In genomic region chr10:129531969-129532660, GRCh38 we compare ENCODE assay signal across 14 cellular contexts.
A peak's percentile ranks its signal among the peaks of the same experiment; 100 is the strongest.
DNase-seq lines count a peak whose midpoint lies in the region; ATAC-seq, FAIRE-seq and TF ChIP-seq lines count a peak whose summit lies in the region.
"Had no signal": no experiment of that assay in that cellular context is flagged by ENCODE, and none has a peak within 500 bp of the region (broad histone marks: within the 10 kb centered on the region; RNA-seq: fewer than 3 reads in every experiment).

No MANE protein-coding gene starts in this region.

- CTCF ChIA-PET in PC-9 (lab: Charles Lee), result no interaction called here

- peak overlapping the region; percentile 64 for H3K4me2 ChIP-seq in PC-9

- H3F3A ChIP-seq in PC-9 (ENCODE audit: insufficient read depth, low read depth), result peaks cover 12% of the 10 kb centered on the region; the same call in 1 of the 2 replicates

- DNase-seq in ELF-1 (ENCODE audit: low read depth, low spot score), result peak; percentile 37
- peak in 1 of 2 experiments; percentile 60 for DNase-seq in PC-9
- DNase-seq in foreskin keratinocyte, result no peak
- DNase-seq in pancreas, result peak in 2 of 6 donors; percentile 28 to 39
- no peak for DNase-seq in SIG-M5 treated with dmso at 0.1 percent for 504 hours (lab: John Stamatoyannopoulos, UW; ENCODE audit: unreplicated experiment)
- DNase-seq in T-helper 2 cell, result no peak
- no peak for DNase-seq in G401 (ENCODE audit: low spot score)
- DNase-seq in SW 1271 (lab: John Stamatoyannopoulos, UW), result no peak
- DNase-seq: activated T-cell treated with anti-CD3 and anti-CD28 coated beads, Interleukin-2, amount 50 U/mL, for 4 hours; CD8-positive, alpha-beta T cell; heart right ventricle; NCI-H1436 treated with DMSO at 0.1 percent for 48 hours; NCI-H69 had no signal

- TSS peak; percentile 80 for BruUV-seq in PC-9 (replicated peaks; lab: Mats Ljungman, UMichigan)

- no peaks in the 10 kb centered on the region for H3K79me2 ChIP-seq in PC-9 (ENCODE audit: low read depth)

- H3K27me3 ChIP-seq in PC-9 (ENCODE audit: insufficient read depth, low read depth), result no peaks in the 10 kb centered on the region
- no peaks in the 10 kb centered on the region for H3K27me3 ChIP-seq in foreskin keratinocyte
- no peaks in the 10 kb centered on the region for H3K27me3 ChIP-seq in pancreas
- H3K27me3 ChIP-seq: ascending aorta, heart right ventricle had no signal

- POLR2A ChIA-PET in PC-9 (lab: Charles Lee; ENCODE audit: unreplicated experiment), result interaction anchor here (0.6 kb wide), 3 partner anchors 51 to 189 kb away, joined by 3 to 8 read pairs (median 4); no protein-coding TSS in a partner anchor

- H3K27ac ChIP-seq in PC-9 (peak overlapping the region; percentile 59), foreskin keratinocyte (no peak overlapping the region), pancreas (peak overlapping the region in 3 of 4 donors; percentile 24 to 36 (median 28))
- H3K27ac ChIP-seq: ascending aorta had no signal

- peak; percentile 47 for ATAC-seq in foreskin keratinocyte
- ATAC-seq in pancreas, result peak in 2 of 4 donors; percentile 41 to 42
- ATAC-seq: activated T-cell treated with anti-CD3 and anti-CD28 coated beads, Interleukin-2, amount 50 U/mL, for 4 hours; CD8-positive, alpha-beta T cell had no signal

- WGBS in pancreas, 2 donors, result 74 to 85% methylated on average over 9 to 10 of the region's 10 CpGs

- intact Hi-C loops in PC-9 (cut with micrococcal nuclease; ENCODE audit: unreplicated experiment) (loop anchor here (10.0 kb wide), 1 partner anchor 67 kb away; the partner anchor contains the start of gene MGMT), pancreas (cut with DNase I) (no loop called here)

- no peaks in the 10 kb centered on the region for H4K20me1 ChIP-seq in PC-9 (ENCODE audit: insufficient read depth)

- peaks cover 17% of the 10 kb centered on the region for H3K4me1 ChIP-seq in PC-9 (replicated peaks; ENCODE audit: insufficient read depth)
- peaks cover 8% of the 10 kb centered on the region for H3K4me1 ChIP-seq in foreskin keratinocyte
- H3K4me1 ChIP-seq in pancreas, result no peaks in the 10 kb centered on the region
- H3K4me1 ChIP-seq: ascending aorta had no signal

- H3K36me3 ChIP-seq in PC-9 (ENCODE audit: low read depth) (no peaks in the 10 kb centered on the region), pancreas (no peaks in the 10 kb centered on the region)

- H3K9me3 ChIP-seq in PC-9 (ENCODE audit: insufficient read depth, low read depth) (no peaks in the 10 kb centered on the region), pancreas (no peaks in the 10 kb centered on the region)
- H3K9me3 ChIP-seq: ascending aorta had no signal

- H3K9me2 ChIP-seq in PC-9 (ENCODE audit: insufficient read depth), result no peaks in the 10 kb centered on the region

- no peak for FAIRE-seq in pancreas (lab: Jason Lieb, UNC)

- no peak overlapping the region for H2AFZ ChIP-seq in PC-9

- no peak overlapping the region for H3K4me3 ChIP-seq in PC-9
- no peak overlapping the region for H3K4me3 ChIP-seq in pancreas
- H3K4me3 ChIP-seq: ascending aorta, heart right ventricle had no signal

- TF ChIP-seq CTCF in PC-9 (conservative IDR thresholded peaks at IDR 0.05), result no peak
- no peak for TF ChIP-seq CTCF in foreskin keratinocyte (conservative IDR thresholded peaks at IDR 0.05)
- no peak for TF ChIP-seq CTCF in pancreas (IDR thresholded peaks at IDR 0.05)

- in situ Hi-C loops in G401 (cut with HindIII; ENCODE audit: low sequenced_read_pairs), result no loop called here
